In genomic region chr9:91160599-91161464, GRCh38 we compare ENCODE assay signal across 17 cellular contexts.
DNase-seq lines count a peak whose midpoint lies in the region; ATAC-seq and TF ChIP-seq lines count a peak whose summit lies in the region.
"Had no signal": no experiment of that assay in that cellular context is flagged by ENCODE, and none has a peak within 500 bp of the region (broad histone marks: within the 10 kb centered on the region; RNA-seq: fewer than 3 reads in every experiment).

No MANE protein-coding gene starts in this region.

- H3K4me1 ChIP-seq in right cardiac atrium (ENCODE audit: control insufficient read depth, insufficient read depth, low read length) (no peaks in the 10 kb centered on the region), mesenchymal stem cell (ENCODE audit: control insufficient read depth, insufficient read depth, low read depth, low read length) (peaks cover 28% of the 10 kb centered on the region), SK-N-SH (ENCODE audit: control insufficient read depth in 1 of 2, insufficient read depth in 2 of 2, low read depth in 1 of 2, low read length in 1 of 2) (peaks cover 0 to 18% of the 10 kb centered on the region in 2 experiments; a peak in 3 of 4 replicates)

- no peak overlapping the region for H2BK5ac ChIP-seq in mesenchymal stem cell (ENCODE audit: low read depth, low read length, poor library complexity, severe bottlenecking)

- peak overlapping the region; percentile 34 for H4K91ac ChIP-seq in mesenchymal stem cell (ENCODE audit: low read length)

- no peak overlapping the region for H3K23ac ChIP-seq in mesenchymal stem cell (ENCODE audit: low read length in 2 of 2)

- H2AFZ ChIP-seq in mesenchymal stem cell (ENCODE audit: low read depth, low read length), result no peak overlapping the region
- H2AFZ ChIP-seq in SK-N-SH (ENCODE audit: low read depth), result no peak overlapping the region

- peaks cover 82% of the 10 kb centered on the region for H3K4me1 Mint-ChIP-seq in T-helper 2 cell treated with Interferon-gamma antibody and Interleukin-4, amounts not matched to agents 5 μg/mL and 100 μg/mL, for 36 hours (ENCODE audit: low read depth)

- no peak for TF ChIP-seq CTCF in SK-N-SH (IDR thresholded peaks at IDR 0.05)

- H3K18ac ChIP-seq in mesenchymal stem cell (ENCODE audit: low read depth in 1 of 2, low read length in 2 of 2), result peak overlapping the region; percentile 10 to 76

- ATAC-seq in right cardiac atrium (peak; percentile 3), Right ventricle myocardium inferior (no peak), GM18511 (IDR thresholded peaks at IDR 0.05; ENCODE audit: unreplicated experiment) (no peak)

- H3K79me2 ChIP-seq in SK-N-SH (ENCODE audit: insufficient read depth), result no peaks in the 10 kb centered on the region

- H3K4me2 ChIP-seq in mesenchymal stem cell (ENCODE audit: low read length, poor library complexity, severe bottlenecking), result no peak overlapping the region
- H3K4me2 ChIP-seq in SK-N-SH, result no peak overlapping the region

- no peaks in the 10 kb centered on the region for H3F3A ChIP-seq in SK-N-SH (replicated peaks; ENCODE audit: insufficient read depth)

- H3K27me3 ChIP-seq in right cardiac atrium (ENCODE audit: control insufficient read depth, insufficient read depth) (no peaks in the 10 kb centered on the region), mesenchymal stem cell (ENCODE audit: control insufficient read depth in 1 of 2, insufficient read depth in 1 of 2, low read length in 2 of 2) (no peaks in the 10 kb centered on the region), SK-N-SH (ENCODE audit: insufficient read depth) (no peaks in the 10 kb centered on the region)
- H3K27me3 ChIP-seq: dorsolateral prefrontal cortex, left lung had no signal

- H2AK5ac ChIP-seq in mesenchymal stem cell (ENCODE audit: low read length, severe bottlenecking), result no peak overlapping the region

- no peak for TF ChIP-seq RAD21 in SK-N-SH (IDR thresholded peaks at IDR 0.05; ENCODE audit: low read length)

- peak overlapping the region in 1 of 2 experiments; percentile 28 for H3K4ac ChIP-seq in mesenchymal stem cell (ENCODE audit: low read depth in 1 of 2, low read length in 2 of 2)

- intact Hi-C loops in right cardiac atrium (cut with DNase I), result no loop called here
- intact Hi-C loops in Right ventricle myocardium inferior (cut with DNase I), result no loop called here

- no peaks in the 10 kb centered on the region for H3K27me3 Mint-ChIP-seq in T-helper 2 cell treated with Interferon-gamma antibody and Interleukin-4, amounts not matched to agents 5 μg/mL and 100 μg/mL, for 36 hours (ENCODE audit: low read depth)

- no peaks in the 10 kb centered on the region for H3K9me3 Mint-ChIP-seq in T-helper 2 cell treated with Interferon-gamma antibody and Interleukin-4, amounts not matched to agents 5 μg/mL and 100 μg/mL, for 36 hours

- POLR2A ChIA-PET in SK-N-SH (lab: Yijun Ruan, JAX), result no interaction called here

- H3K4me3 Mint-ChIP-seq in T-helper 2 cell treated with Interferon-gamma antibody and Interleukin-4, amounts not matched to agents 5 μg/mL and 100 μg/mL, for 36 hours, result peak overlapping the region; percentile 85

- H3K14ac ChIP-seq in mesenchymal stem cell (ENCODE audit: low read length in 2 of 2), result peak overlapping the region in 1 of 2 experiments; percentile 64

- CTCF ChIA-PET in SK-N-SH (lab: Yijun Ruan, JAX), result no interaction called here

- H4K8ac ChIP-seq in mesenchymal stem cell (ENCODE audit: low read length), result no peak overlapping the region

- H3K9me3 ChIP-seq in right cardiac atrium (ENCODE audit: control insufficient read depth, low read length) (no peaks in the 10 kb centered on the region), mesenchymal stem cell (ENCODE audit: control insufficient read depth, low read length) (no peaks in the 10 kb centered on the region), SK-N-SH (no peaks in the 10 kb centered on the region)
- H3K9me3 ChIP-seq: left lung, thoracic aorta had no signal

- H3K79me1 ChIP-seq in mesenchymal stem cell (replicated peaks; ENCODE audit: low read length, poor library complexity, severe bottlenecking), result no peaks in the 10 kb centered on the region

- H3K9ac ChIP-seq in mesenchymal stem cell (ENCODE audit: low read length) (no peak overlapping the region), SK-N-SH (no peak overlapping the region)

- H3K27ac ChIP-seq in right cardiac atrium (ENCODE audit: low read length) (no peak overlapping the region), mesenchymal stem cell (ENCODE audit: low read length, poor library complexity, severe bottlenecking) (no peak overlapping the region), SK-N-SH (ENCODE audit: low read depth in 2 of 2, low read length in 1 of 2) (no peak overlapping the region)
- H3K27ac ChIP-seq: left lung, thoracic aorta had no signal

- peak overlapping the region; percentile 40 for H2BK120ac ChIP-seq in mesenchymal stem cell (ENCODE audit: low read depth, low read length)

- H3K36me3 ChIP-seq in mesenchymal stem cell (ENCODE audit: control insufficient read depth in 1 of 2, insufficient read depth in 2 of 2, low read depth in 1 of 2, low read length in 2 of 2), result no peaks in the 10 kb centered on the region
- H3K36me3 ChIP-seq in SK-N-SH (replicated peaks in 1 of 2; ENCODE audit: control insufficient read depth in 1 of 2, insufficient read depth in 2 of 2, low read length in 1 of 2), result no peaks in the 10 kb centered on the region
- H3K36me3 ChIP-seq: left lung, thoracic aorta had no signal

- H3K9me2 ChIP-seq in SK-N-SH, result no peaks in the 10 kb centered on the region

- 87% methylated on average over 31 of the region's 31 CpGs for WGBS in right cardiac atrium
- 93% methylated on average over 31 of the region's 31 CpGs for WGBS in mesenchymal stem cell
- 89% methylated on average over 5 of the region's 31 CpGs for WGBS in SK-N-SH (ENCODE audit: low lambda C conversion rate)

- no peak for TF ChIP-seq EP300 in SK-N-SH (IDR thresholded peaks at IDR 0.05; ENCODE audit: borderline replicate concordance in 1 of 2, low read depth in 1 of 2, low read length in 1 of 2)

- peak overlapping the region; percentile 94 for H3K27ac Mint-ChIP-seq in T-helper 2 cell treated with Interferon-gamma antibody and Interleukin-4, amounts not matched to agents 5 μg/mL and 100 μg/mL, for 36 hours

- H2BK12ac ChIP-seq in mesenchymal stem cell (ENCODE audit: low read length in 2 of 2), result peak overlapping the region; percentile 51 to 92

- peak overlapping the region; percentile 45 for H2BK15ac ChIP-seq in mesenchymal stem cell (ENCODE audit: low read depth, poor library complexity, severe bottlenecking)

- H3K4me3 ChIP-seq in right cardiac atrium (ENCODE audit: low read length), result no peak overlapping the region
- H3K4me3 ChIP-seq in mesenchymal stem cell (ENCODE audit: insufficient read depth in 1 of 2, low read depth in 1 of 2, low read length in 2 of 2), result no peak overlapping the region
- H3K4me3 ChIP-seq in SK-N-SH (ENCODE audit: low read depth in 2 of 2, low read length in 1 of 2), result no peak overlapping the region
- H3K4me3 ChIP-seq: left lung had no signal

- peaks cover 27% of the 10 kb centered on the region for H3K36me3 Mint-ChIP-seq in T-helper 2 cell treated with Interferon-gamma antibody and Interleukin-4, amounts not matched to agents 5 μg/mL and 100 μg/mL, for 36 hours (ENCODE audit: low read depth)

- H4K20me1 ChIP-seq in SK-N-SH (ENCODE audit: insufficient read depth), result no peaks in the 10 kb centered on the region

- DNase-seq in right cardiac atrium (no peak), Right ventricle myocardium inferior (ENCODE audit: missing footprints) (no peak), mesenchymal stem cell (no peak), SK-N-SH (no peak), cerebellar cortex (ENCODE audit: low spot score) (no peak)
- no peak for DNase-seq in T-helper 2 cell treated with Interferon-gamma antibody and Interleukin-4, amounts not matched to agents 5 μg/mL and 100 μg/mL, for 36 hours (ENCODE audit: low spot score)
- DNase-seq: AML-193; DMS 273 treated with DMSO at 0.1 percent for 48 hours; dorsolateral prefrontal cortex; erythroblast; GOT3; left lung; NCI-H2081; NCI-H524; stimulated activated CD4-positive, alpha-beta T cell treated with anti-CD3 and anti-CD28 coated beads, Interleukin-1b, Interleukin-23, amount 100 ng/mL, for 48 hours had no signal

TF ChIP-seq in SK-N-SH, 30 proteins besides CTCF, POLR2A, EP300 and RAD21:
- no peak for TF ChIP-seq YY1 (IDR thresholded peaks at IDR 0.05; ENCODE audit: low read depth)
- no peak for TF ChIP-seq RXRA (IDR thresholded peaks at IDR 0.05; ENCODE audit: borderline replicate concordance, low read depth)
- TF ChIP-seq TEAD4 (IDR thresholded peaks at IDR 0.05; ENCODE audit: borderline replicate concordance, insufficient read depth), result no peak
- TF ChIP-seq USF1 (IDR thresholded peaks at IDR 0.05; ENCODE audit: borderline replicate concordance, low read depth), result no peak
- TF ChIP-seq JUND (IDR thresholded peaks at IDR 0.05), result no peak
- TF ChIP-seq NRF1 (IDR thresholded peaks at IDR 0.05; ENCODE audit: low read depth, low read length), result no peak
- TF ChIP-seq ELF1 (IDR thresholded peaks at IDR 0.05), result no peak
- no peak for TF ChIP-seq IRF3 (IDR thresholded peaks at IDR 0.05; ENCODE audit: low read depth, low read length)
- TF ChIP-seq MEF2A (IDR thresholded peaks at IDR 0.05; ENCODE audit: borderline replicate concordance, low read depth), result no peak
- no peak for TF ChIP-seq TCF12 (IDR thresholded peaks at IDR 0.05)
- TF ChIP-seq FOXJ3 (CRISPR knock-in tag; IDR thresholded peaks at IDR 0.05), result no peak
- TF ChIP-seq RCOR1 (IDR thresholded peaks at IDR 0.05; ENCODE audit: low read length), result no peak
- TF ChIP-seq FOXM1 (IDR thresholded peaks at IDR 0.05; ENCODE audit: low read depth), result no peak
- TF ChIP-seq EZH2phosphoT487 (IDR thresholded peaks at IDR 0.05; ENCODE audit: borderline replicate concordance, low read depth), result no peak
- TF ChIP-seq RFX5 (IDR thresholded peaks at IDR 0.05; ENCODE audit: low read length), result no peak

Comparison
In these comparisons a context has a peak if more than half of its experiments do, and no peak if none do; other contexts are left out.
1. ATAC-seq: peak in right cardiac atrium (2 of 2); none in Right ventricle myocardium inferior (single experiment) and GM18511 (single experiment).